In the genomic region with DNA sequence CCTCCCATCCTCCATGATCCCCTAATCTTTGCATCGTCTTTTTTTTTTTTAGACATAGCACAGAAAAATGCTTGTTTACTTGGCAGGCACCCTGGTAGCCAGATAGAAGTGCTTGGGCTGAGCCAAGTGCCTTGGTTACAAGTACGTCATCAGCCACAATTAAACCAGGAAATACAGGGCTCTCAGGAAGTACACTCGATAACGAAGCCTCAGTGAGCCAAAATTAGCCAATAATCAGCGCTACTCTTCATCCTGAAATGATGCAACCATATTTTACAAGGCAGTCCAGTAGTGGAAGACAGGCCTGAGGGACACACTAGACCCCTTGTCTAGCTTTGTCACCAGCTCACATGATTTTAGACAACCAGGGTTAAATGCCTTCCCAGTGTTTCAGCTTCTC, we compare ENCODE assay signal across 10 cellular contexts.
DNase-seq lines count a peak whose midpoint lies in the region; ATAC-seq, FAIRE-seq and TF ChIP-seq lines count a peak whose summit lies in the region.
"Had no signal": no experiment of that assay in that cellular context is flagged by ENCODE, and none has a peak within 500 bp of the region (broad histone marks: within the 10 kb centered on the region; RNA-seq: fewer than 3 reads in every experiment).

No MANE protein-coding gene starts in this region.

- H3K36me3 ChIP-seq in bronchial epithelial cell (ENCODE audit: control insufficient read depth, insufficient read depth, low read length) (no peaks in the 10 kb centered on the region), lower lobe of right lung (no peaks in the 10 kb centered on the region), MM.1S (replicated peaks; ENCODE audit: insufficient read depth, low read length) (no peaks in the 10 kb centered on the region)

- ATAC-seq in lower lobe of right lung (peak; percentile 93 to 96), GM21423 (IDR thresholded peaks at IDR 0.05; ENCODE audit: unreplicated experiment) (no peak)

- no peak overlapping the region for H3K27ac ChIP-seq in lower lobe of right lung
- no peak overlapping the region for H3K27ac ChIP-seq in MM.1S (ENCODE audit: low read length)

- no peak overlapping the region for H3K4me2 ChIP-seq in MM.1S (ENCODE audit: low read depth, low read length)

- no peaks in the 10 kb centered on the region for H3K9me2 ChIP-seq in MM.1S (replicated peaks; ENCODE audit: insufficient read depth, low read length)

- no peaks in the 10 kb centered on the region for H3K27me3 ChIP-seq in bronchial epithelial cell (ENCODE audit: control insufficient read depth, insufficient read depth, low read length)
- no peaks in the 10 kb centered on the region for H3K27me3 ChIP-seq in lower lobe of right lung (ENCODE audit: low read depth)
- no peaks in the 10 kb centered on the region for H3K27me3 ChIP-seq in MM.1S (replicated peaks; ENCODE audit: insufficient read depth, low read length)

- no peaks in the 10 kb centered on the region for H3K9me3 ChIP-seq in lower lobe of right lung
- H3K9me3 ChIP-seq in MM.1S (replicated peaks; ENCODE audit: insufficient read depth, low read length) = no peaks in the 10 kb centered on the region

- peaks cover 5% of the 10 kb centered on the region for H3K27me3 Mint-ChIP-seq in chondrocyte (ENCODE audit: low read depth)

- no peaks in the 10 kb centered on the region for H3K79me2 ChIP-seq in MM.1S (ENCODE audit: low read length)

- no peak for FAIRE-seq in bronchial epithelial cell (lab: Jason Lieb, UNC)
- FAIRE-seq: TTC549 had no signal

- H3K4me1 Mint-ChIP-seq in chondrocyte (ENCODE audit: low read depth) = peaks cover 5% of the 10 kb centered on the region

- H3K27ac Mint-ChIP-seq in chondrocyte (ENCODE audit: unreplicated experiment) = no peak overlapping the region

- no peaks in the 10 kb centered on the region for H3F3A ChIP-seq in MM.1S (ENCODE audit: insufficient read depth, low read length)

- no peak overlapping the region for H3K9ac ChIP-seq in MM.1S (ENCODE audit: low read length)

- H2AFZ ChIP-seq in MM.1S (ENCODE audit: low read length) = no peak overlapping the region

- intact Hi-C loops in lower lobe of right lung (cut with DNase I) = no loop called here

- H3K36me3 Mint-ChIP-seq in chondrocyte (ENCODE audit: low read depth) = peaks cover 5% of the 10 kb centered on the region

- H3K4me1 ChIP-seq in lower lobe of right lung = peaks cover 14% of the 10 kb centered on the region
- H3K4me1 ChIP-seq in MM.1S (ENCODE audit: low read length) = no peaks in the 10 kb centered on the region

- DNase-seq in AG20443 (ENCODE audit: low spot score) = peak; percentile 76
- peak; percentile 14 for DNase-seq in HT1080 (ENCODE audit: low read depth)
- DNase-seq in bronchial epithelial cell (ENCODE audit: low read depth) = peak; percentile 76
- peak; percentile 43 for DNase-seq in lower lobe of right lung
- no peak for DNase-seq in MM.1S
- no peak for DNase-seq in NCI-H2171 (lab: John Stamatoyannopoulos, UW)
- DNase-seq in chondrocyte (ENCODE audit: low spot score) = no peak
- DNase-seq: IMR-90 had no signal

- H3K4me3 Mint-ChIP-seq in chondrocyte (ENCODE audit: unreplicated experiment) = no peak overlapping the region

- peaks cover 12% of the 10 kb centered on the region for H3K9me3 Mint-ChIP-seq in chondrocyte (ENCODE audit: low read depth)

- no peaks in the 10 kb centered on the region for H4K20me1 ChIP-seq in MM.1S (ENCODE audit: insufficient read depth, low read length)

- H3K4me3 ChIP-seq in bronchial epithelial cell (ENCODE audit: low read depth, low read length) (no peak overlapping the region), lower lobe of right lung (no peak overlapping the region), MM.1S (ENCODE audit: low read length) (no peak overlapping the region)

- TF ChIP-seq CTCF in bronchial epithelial cell (IDR thresholded peaks at IDR 0.05; ENCODE audit: insufficient read depth, low read length, severe bottlenecking) (no peak), lower lobe of right lung (IDR thresholded peaks at IDR 0.05) (no peak), MM.1S (IDR thresholded peaks at IDR 0.05; ENCODE audit: low read length) (no peak), chondrocyte (IDR thresholded peaks at IDR 0.05) (no peak)

Comparison
In these comparisons a context has a peak if more than half of its experiments do, and no peak if none do; other contexts are left out.
1. DNase-seq: peak in AG20443 (single experiment), HT1080 (single experiment), bronchial epithelial cell (single experiment) and lower lobe of right lung (single experiment); none in MM.1S (single experiment), NCI-H2171 (single experiment) and chondrocyte (single experiment).